In genomic region chr21:32233722-32234301, GRCh38 we compare ENCODE assay signal across 25 cellular contexts.
"Had no signal": no experiment of that assay in that cellular context is flagged by ENCODE, and none has a peak within 500 bp of the region (broad histone marks: within the 10 kb centered on the region; RNA-seq: fewer than 3 reads in every experiment).

No MANE protein-coding gene starts in this region.

- H3K9me3 ChIP-seq: colonic mucosa, gastroesophageal sphincter, left lung, prostate gland, thoracic aorta, upper lobe of right lung, vagina had no signal

- ATAC-seq: esophagus mucosa; foreskin keratinocyte; gastroesophageal sphincter; heart left ventricle; left cardiac atrium; naive thymus-derived CD8-positive, alpha-beta T cell; right cardiac atrium; stimulated activated naive B cell treated with anti-CD40 and anti-IgM and Interleukin-4, amounts not matched to agents 10 μg/mL and 1 μg/mL and 100 μg/mL, for 72 hours; upper lobe of right lung had no signal

- H3K4me3 ChIP-seq: colonic mucosa, gastroesophageal sphincter, heart left ventricle, hepatocyte, left lung, prostate gland, skin epidermis, spleen, thoracic aorta, tibial nerve, upper lobe of right lung, vagina had no signal

- H3K79me2 ChIP-seq: hepatocyte had no signal

- H3K4me1 ChIP-seq: colonic mucosa, foreskin keratinocyte, heart left ventricle, left lung, prostate gland, spleen, tibial nerve, upper lobe of right lung, vagina had no signal

- H3K27me3 ChIP-seq: colonic mucosa, foreskin keratinocyte, gastroesophageal sphincter, heart left ventricle, hepatocyte, left lung, spleen, tibial nerve, upper lobe of right lung, vagina had no signal

- H3K27ac ChIP-seq: colonic mucosa, epithelial cell of prostate, foreskin keratinocyte, gastroesophageal sphincter, heart left ventricle, hepatocyte, left lung, prostate gland, skin epidermis, spleen, thoracic aorta, tibial nerve, upper lobe of right lung, vagina had no signal

- H2AFZ ChIP-seq: hepatocyte had no signal

- H3K36me3 ChIP-seq: colonic mucosa, gastroesophageal sphincter, heart left ventricle, left lung, prostate gland, spleen, thoracic aorta, tibial nerve, upper lobe of right lung, vagina had no signal

- H3K4me2 ChIP-seq: hepatocyte had no signal

- DNase-seq: colonic mucosa; effector CD8-positive, alpha-beta T cell; endodermal cell; foreskin keratinocyte; heart left ventricle; left cardiac atrium; left lung; mesendoderm; naive thymus-derived CD8-positive, alpha-beta T cell; nephron progenitor cell; nucleus accumbens; right cardiac atrium; spleen; stimulated activated CD4-positive, alpha-beta T cell treated with anti-CD3 and anti-CD28 coated beads, Interleukin-4, amount 100 ng/mL, for 4 hours; stimulated activated naive B cell treated with anti-CD40 and anti-IgM and Interleukin-4, amounts not matched to agents 10 μg/mL and 1 μg/mL and 100 μg/mL, for 72 hours; upper lobe of right lung had no signal
